In the genomic region with DNA sequence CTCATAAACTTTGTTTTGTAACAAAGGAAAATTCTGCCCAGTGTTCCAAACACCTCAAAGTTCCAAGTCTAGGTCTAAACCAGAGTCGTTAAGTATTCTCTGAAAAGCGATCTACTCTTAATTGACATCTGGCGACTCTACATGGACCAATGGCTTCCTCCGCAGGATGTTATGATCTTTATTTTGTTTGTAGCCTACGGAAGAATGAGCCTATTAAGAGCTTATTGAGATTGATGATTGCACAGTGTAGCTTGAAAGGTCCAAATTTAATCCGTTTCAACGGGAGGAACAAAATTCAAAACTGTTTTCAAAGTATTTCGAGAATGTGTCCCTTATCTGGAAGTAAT, we compare ENCODE assay signal across 8 cellular contexts.
DNase-seq lines count a peak whose midpoint lies in the region; ATAC-seq and TF ChIP-seq lines count a peak whose summit lies in the region.

No MANE protein-coding gene starts in this region.

- CTCF ChIA-PET in GM10248 (lab: Yijun Ruan, JAX), result interaction anchor here (0.9 to 2.4 kb wide), 9 partner anchors 8 to 285 kb away, joined by 3 to 8 read pairs (median 4); partner anchors contain the start of gene FAM50B

- peak overlapping the region; percentile 99 for H3K27ac ChIP-seq in 22Rv1

- H3K9me3 ChIP-seq in iPS-18c (ENCODE audit: control insufficient read depth, insufficient read depth, low read length), result no peaks in the 10 kb centered on the region

- POLR2A ChIA-PET in GM10248 (lab: Yijun Ruan, JAX), result interaction anchor here (2.1 kb wide), 1 partner anchor 118 kb away, joined by 4 read pairs; the partner anchor contains the start of gene ECI2

- H3K4me1 Mint-ChIP-seq in stimulated activated effector memory CD8-positive, alpha-beta T cell treated with anti-CD3 and anti-CD28 coated beads, Interleukin-12 subunit alpha, Interleukin-12 subunit beta, amount 100 ng/mL, for 72 hours, result peaks cover 47% of the 10 kb centered on the region

- H3K4me3 ChIP-seq in iPS-18c (ENCODE audit: insufficient read depth, low read depth, low read length), result peak overlapping the region; percentile 79

- H3K27ac Mint-ChIP-seq in activated naive CD4-positive, alpha-beta T cell treated with anti-CD3 and anti-CD28 coated beads, Interleukin-2, amount 50 U/mL, for 72 hours, result peak overlapping the region; percentile 95 to 100
- H3K27ac Mint-ChIP-seq in stimulated activated effector memory CD8-positive, alpha-beta T cell treated with anti-CD3 and anti-CD28 coated beads, Interleukin-12 subunit alpha, Interleukin-12 subunit beta, amount 100 ng/mL, for 72 hours, result peak overlapping the region; percentile 98

- TF ChIP-seq CTCF in 22Rv1 (IDR thresholded peaks at IDR 0.05) (no peak), GM10248 (IDR thresholded peaks at IDR 0.05; ENCODE audit: control extremely low read depth, extremely low read depth, low read depth, missing control alignments) (no peak)

- H3K4me3 Mint-ChIP-seq in stimulated activated effector memory CD8-positive, alpha-beta T cell treated with anti-CD3 and anti-CD28 coated beads, Interleukin-12 subunit alpha, Interleukin-12 subunit beta, amount 100 ng/mL, for 72 hours, result peak overlapping the region; percentile 91

- peaks cover 22 to 45% of the 10 kb centered on the region in 2 donors for H3K36me3 Mint-ChIP-seq in activated naive CD4-positive, alpha-beta T cell treated with anti-CD3 and anti-CD28 coated beads, Interleukin-2, amount 50 U/mL, for 72 hours
- H3K36me3 Mint-ChIP-seq in stimulated activated effector memory CD8-positive, alpha-beta T cell treated with anti-CD3 and anti-CD28 coated beads, Interleukin-12 subunit alpha, Interleukin-12 subunit beta, amount 100 ng/mL, for 72 hours, result peaks cover 59% of the 10 kb centered on the region

- no peaks in the 10 kb centered on the region for H3K9me3 Mint-ChIP-seq in activated naive CD4-positive, alpha-beta T cell treated with anti-CD3 and anti-CD28 coated beads, Interleukin-2, amount 50 U/mL, for 72 hours
- no peaks in the 10 kb centered on the region for H3K9me3 Mint-ChIP-seq in stimulated activated effector memory CD8-positive, alpha-beta T cell treated with anti-CD3 and anti-CD28 coated beads, Interleukin-12 subunit alpha, Interleukin-12 subunit beta, amount 100 ng/mL, for 72 hours

- DNase-seq in GM10248 (ENCODE audit: extremely low spot score), result peak; percentile 26
- peak; percentile 40 for DNase-seq in NCI-H2081 treated with DMSO at 0.1 percent for 48 hours (lab: John Stamatoyannopoulos, UW)
- no peak for DNase-seq in activated naive CD4-positive, alpha-beta T cell treated with anti-CD3 and anti-CD28 coated beads, Interleukin-2, amount 50 U/mL, for 72 hours (ENCODE audit: low spot score in 2 of 2)
- no peak for DNase-seq in stimulated activated effector memory CD8-positive, alpha-beta T cell treated with anti-CD3 and anti-CD28 coated beads, Interleukin-12 subunit alpha, Interleukin-12 subunit beta, amount 100 ng/mL, for 72 hours (ENCODE audit: low spot score in 2 of 2)
- DNase-seq in stimulated activated naive CD4-positive, alpha-beta T cell treated with Interleukin-2 at 50 U/mL for 16 hours (lab: John Stamatoyannopoulos, UW), result no peak

- ATAC-seq in activated naive CD4-positive, alpha-beta T cell treated with anti-CD3 and anti-CD28 coated beads, Interleukin-2, amount 50 U/mL, for 72 hours, result no peak
- peak; percentile 9 for ATAC-seq in stimulated activated effector memory CD8-positive, alpha-beta T cell treated with anti-CD3 and anti-CD28 coated beads, Interleukin-12 subunit alpha, Interleukin-12 subunit beta, amount 100 ng/mL, for 72 hours
- ATAC-seq in HG03432 (IDR thresholded peaks at IDR 0.05; ENCODE audit: unreplicated experiment), result no peak

Comparison
In these comparisons a context has a peak if more than half of its experiments do, and no peak if none do; other contexts are left out.
1. DNase-seq: peak in GM10248 (single experiment) and NCI-H2081 treated with DMSO at 0.1 percent for 48 hours (single experiment); none in activated naive CD4-positive, alpha-beta T cell treated with anti-CD3 and anti-CD28 coated beads, Interleukin-2, amount 50 U/mL, for 72 hours (0 of 2), stimulated activated effector memory CD8-positive, alpha-beta T cell treated with anti-CD3 and anti-CD28 coated beads, Interleukin-12 subunit alpha, Interleukin-12 subunit beta, amount 100 ng/mL, for 72 hours (0 of 2) and stimulated activated naive CD4-positive, alpha-beta T cell treated with Interleukin-2 at 50 U/mL for 16 hours (single experiment).